Comparison of ENCODE assay signal across 1 cellular context in genomic region chr2:73063472-73063871, GRCh38.
TF ChIP-seq lines count a peak whose summit lies in the region.

No MANE protein-coding gene starts in this region.

TF ChIP-seq in H1, 55 proteins besides CTCF, POLR2A, EP300 and RAD21 (continued from another document):
- TF ChIP-seq ATF3 (IDR thresholded peaks at IDR 0.05; ENCODE audit: insufficient read depth, low read depth, low read length) (no peak), NRF1 (IDR thresholded peaks at IDR 0.05; ENCODE audit: low read depth, low read length) (no peak), USF2 (IDR thresholded peaks at IDR 0.05; ENCODE audit: low read length) (no peak), PHF8 (conservative IDR thresholded peaks at IDR 0.05; ENCODE audit: low read depth, low read length) (no peak), E2F6 (IDR thresholded peaks at IDR 0.05) (no peak)
